ENCODE assay signal across 17 cellular contexts in genomic region chr5:65010841-65011240, GRCh38.
A peak's percentile ranks its signal among the peaks of the same experiment; 100 is the strongest.
DNase-seq lines count a peak whose midpoint lies in the region; ATAC-seq and TF ChIP-seq lines count a peak whose summit lies in the region.
"Had no signal": no experiment of that assay in that cellular context is flagged by ENCODE, and none has a peak within 500 bp of the region (broad histone marks: within the 10 kb centered on the region; RNA-seq: fewer than 3 reads in every experiment).

No MANE protein-coding gene starts in this region.

- DNase-seq in LNCaP clone FGC (ENCODE audit: low read depth) = peak; percentile 28
- no peak for DNase-seq in activated B cell treated with CpG ODN at 0.5 μM for 24 hours
- peak in 1 of 2 donors; percentile 31 for DNase-seq in left colon
- no peak for DNase-seq in kidney tubule cell (ENCODE audit: low spot score)
- no peak for DNase-seq in SW480 (ENCODE audit: low spot score)
- no peak for DNase-seq in hepatocyte (ENCODE audit: low spot score)
- DNase-seq: Calu3; CD8-positive, alpha-beta T cell; DMS79 treated with DMSO at 0.1 percent for 48 hours; GF-D8; GM23248 had no signal

- no peaks in the 10 kb centered on the region for H3K27me3 Mint-ChIP-seq in activated B cell treated with CpG ODN at 0.5 μM for 24 hours
- no peaks in the 10 kb centered on the region for H3K27me3 Mint-ChIP-seq in nephron (ENCODE audit: low read depth)
- H3K27me3 Mint-ChIP-seq: B cell had no signal

- H3K4me1 Mint-ChIP-seq in activated B cell treated with CpG ODN at 0.5 μM for 24 hours (no peaks in the 10 kb centered on the region), nephron (peaks cover 36% of the 10 kb centered on the region)
- H3K4me1 Mint-ChIP-seq: B cell had no signal

- no peak overlapping the region for H3K4me3 Mint-ChIP-seq in activated B cell treated with CpG ODN at 0.5 μM for 24 hours
- H3K4me3 Mint-ChIP-seq in nephron = no peak overlapping the region
- H3K4me3 Mint-ChIP-seq: B cell; CD8-positive, alpha-beta T cell had no signal

- H3K36me3 ChIP-seq in hepatocyte (replicated peaks; ENCODE audit: insufficient read depth, low read depth) = no peaks in the 10 kb centered on the region
- H3K36me3 ChIP-seq: HAP-1 had no signal

- POLR2A ChIA-PET in activated B cell treated with CpG ODN at 0.5 μM for 24 hours (lab: Charles Lee) = no interaction called here

- H3K4me2 ChIP-seq in hepatocyte = no peak overlapping the region
- H3K4me2 ChIP-seq: BLaER1 treated with 17β-estradiol and CSF1 and Interleukin-3, amounts not matched to agents 10 nM and 100 nM had no signal

- no peaks in the 10 kb centered on the region for H3K79me2 ChIP-seq in hepatocyte

- no peak overlapping the region for H3K27ac ChIP-seq in hepatocyte
- H3K27ac ChIP-seq: BLaER1 treated with 17β-estradiol and CSF1 and Interleukin-3, amounts not matched to agents 10 nM and 100 nM; GM23248 had no signal

- H2AFZ ChIP-seq in hepatocyte = no peak overlapping the region
- H2AFZ ChIP-seq: GM23248 had no signal

- no peak overlapping the region for H3K4me3 ChIP-seq in LNCaP clone FGC (ENCODE audit: low read depth, low read length)
- H3K4me3 ChIP-seq in hepatocyte = no peak overlapping the region
- H3K4me3 ChIP-seq: BLaER1 treated with 17β-estradiol and CSF1 and Interleukin-3, amounts not matched to agents 10 nM and 100 nM; GM12878; GM23248; HAP-1 had no signal

- H3K9me3 Mint-ChIP-seq in activated B cell treated with CpG ODN at 0.5 μM for 24 hours (no peaks in the 10 kb centered on the region), nephron (peaks cover 6% of the 10 kb centered on the region)
- H3K9me3 Mint-ChIP-seq: CD8-positive, alpha-beta T cell had no signal

- ATAC-seq in activated B cell treated with CpG ODN at 0.5 μM for 24 hours (ENCODE audit: low read depth) (no peak), left colon (peak; percentile 99), GM18520 (IDR thresholded peaks at IDR 0.05; ENCODE audit: unreplicated experiment) (no peak)
- ATAC-seq: CD8-positive, alpha-beta T cell; GM12878 had no signal

- TF ChIP-seq CTCF in LNCaP clone FGC (IDR thresholded peaks at IDR 0.05; ENCODE audit: control insufficient read depth, extremely low read depth, insufficient read depth) (no peak), activated B cell treated with CpG ODN at 0.5 μM for 24 hours (IDR thresholded peaks at IDR 0.05) (no peak), nephron (IDR thresholded peaks at IDR 0.05; ENCODE audit: unreplicated experiment in 3 of 3) (no peak), hepatocyte (IDR thresholded peaks at IDR 0.05; ENCODE audit: poor library complexity) (no peak)

- H3K27ac Mint-ChIP-seq in activated B cell treated with CpG ODN at 0.5 μM for 24 hours = peak overlapping the region; percentile 16
- H3K27ac Mint-ChIP-seq in nephron = peak overlapping the region; percentile 6 to 55 (median 13)
- H3K27ac Mint-ChIP-seq: B cell; CD8-positive, alpha-beta T cell had no signal

- no peaks in the 10 kb centered on the region for H3K9me3 ChIP-seq in hepatocyte (ENCODE audit: low read depth)
- H3K9me3 ChIP-seq: HAP-1 had no signal

- no peaks in the 10 kb centered on the region for H3K9me2 ChIP-seq in hepatocyte (replicated peaks; ENCODE audit: insufficient read depth)

- CTCF ChIA-PET in activated B cell treated with CpG ODN at 0.5 μM for 24 hours (lab: Charles Lee) = no interaction called here

- intact Hi-C loops in activated B cell treated with CpG ODN at 0.5 μM for 24 hours (cut with micrococcal nuclease) (no loop called here), left colon (cut with DNase I, micrococcal nuclease) (no loop called here)

- H3K4me1 ChIP-seq in hepatocyte (ENCODE audit: insufficient read depth) = peaks cover 15% of the 10 kb centered on the region
- H3K4me1 ChIP-seq: BLaER1 treated with 17β-estradiol and CSF1 and Interleukin-3, amounts not matched to agents 10 nM and 100 nM; HAP-1 had no signal

- H3K27me3 ChIP-seq in hepatocyte = no peaks in the 10 kb centered on the region
- H3K27me3 ChIP-seq: BLaER1 treated with 17β-estradiol and CSF1 and Interleukin-3, amounts not matched to agents 10 nM and 100 nM had no signal

- H3K36me3 Mint-ChIP-seq in activated B cell treated with CpG ODN at 0.5 μM for 24 hours (ENCODE audit: low read depth) (no peaks in the 10 kb centered on the region), nephron (ENCODE audit: low read depth) (peaks cover 9% of the 10 kb centered on the region)

- WGBS in hepatocyte (ENCODE audit: low lambda C conversion rate, missing lambda C conversion rate) = 81% methylated on average over 1 of the region's 1 CpG

- no peaks in the 10 kb centered on the region for H4K20me1 ChIP-seq in hepatocyte (ENCODE audit: insufficient read depth, poor library complexity, severe bottlenecking)
- H4K20me1 ChIP-seq: BLaER1 treated with 17β-estradiol and CSF1 and Interleukin-3, amounts not matched to agents 10 nM and 100 nM had no signal
